Comparison of ENCODE assay signal across 26 cellular contexts in the genomic region with DNA sequence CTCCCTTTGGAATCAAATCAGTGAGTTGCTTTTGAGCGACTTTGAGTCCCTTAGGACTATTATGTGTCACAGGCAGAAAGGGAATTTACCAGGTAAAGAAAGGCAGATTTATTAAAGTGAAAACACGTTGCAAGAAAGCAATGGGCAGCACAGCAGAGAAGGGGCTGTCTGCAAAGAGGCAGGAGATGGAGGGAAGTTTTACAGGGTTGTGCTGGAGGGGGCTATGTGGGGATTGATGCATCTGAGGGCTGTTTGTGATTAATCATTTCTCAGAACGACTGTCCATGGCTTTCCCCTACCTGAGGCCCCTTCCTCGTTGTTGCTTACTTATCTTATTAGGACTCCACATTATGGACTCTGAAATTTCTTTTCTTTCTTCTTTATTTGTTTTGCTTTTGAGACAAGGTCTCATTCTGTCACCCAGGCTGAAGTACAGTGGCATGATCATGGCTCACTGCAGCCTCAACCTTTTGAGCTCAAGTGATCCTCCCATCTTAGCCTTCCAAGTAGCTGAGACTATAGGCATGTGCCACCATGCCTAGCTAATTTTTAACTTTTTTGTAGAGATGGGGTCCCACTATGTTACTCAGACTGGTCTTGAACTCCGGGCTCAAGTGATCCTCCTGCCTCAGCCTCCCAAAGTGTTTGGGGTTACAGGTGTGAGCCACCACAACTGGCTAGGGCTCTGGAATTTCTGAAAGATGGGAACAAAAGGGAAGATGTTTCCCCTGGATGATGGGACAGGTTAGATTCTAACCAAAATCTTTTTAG. TPM values are rescaled to one million over a fixed set of nuclear protein-coding genes. Genes with fewer than 3 reads are reported as not detected.
DNase-seq lines count a peak whose midpoint lies in the region; ATAC-seq, FAIRE-seq and TF ChIP-seq lines count a peak whose summit lies in the region.
"Had no signal": no experiment of that assay in that cellular context is flagged by ENCODE, and none has a peak within 500 bp of the region (broad histone marks: within the 10 kb centered on the region; RNA-seq: fewer than 3 reads in every experiment).

No MANE protein-coding gene starts in this region.

- 7% methylated on average over 5 of the region's 5 CpGs for WGBS in GM12878 (ENCODE audit: insufficient coverage, insufficient replicate concordance, low lambda C conversion rate, missing lambda C conversion rate)

- H3K36me3 Mint-ChIP-seq in activated CD4-positive, alpha-beta memory T cell treated with anti-CD3 and anti-CD28 coated beads for 36 hours = peaks cover under 1% of the 10 kb centered on the region
- H3K36me3 Mint-ChIP-seq in activated CD4-positive, alpha-beta memory T cell treated with anti-CD3 and anti-CD28 coated beads, Interleukin-2, amount 10 ng/mL, durations not matched to agents 7 days and 5 days (ENCODE audit: low read depth) = peaks cover 14% of the 10 kb centered on the region
- H3K36me3 Mint-ChIP-seq in CD4-positive, alpha-beta memory T cell = peaks cover 5 to 7% of the 10 kb centered on the region in 2 donors
- H3K36me3 Mint-ChIP-seq in stimulated activated memory B cell treated with anti-CD40 and anti-IgM and Interleukin-4, amounts not matched to agents 10 μg/mL and 1 μg/mL and 100 μg/mL, for 72 hours = peaks cover 15% of the 10 kb centered on the region
- H3K36me3 Mint-ChIP-seq: natural killer cell had no signal

- H3K9ac ChIP-seq in GM12878 (ENCODE audit: control insufficient read depth, insufficient read depth, low read length) = no peak overlapping the region

- no peaks in the 10 kb centered on the region for H3K9me3 Mint-ChIP-seq in activated CD4-positive, alpha-beta memory T cell treated with anti-CD3 and anti-CD28 coated beads for 36 hours
- H3K9me3 Mint-ChIP-seq in activated CD4-positive, alpha-beta memory T cell treated with anti-CD3 and anti-CD28 coated beads, Interleukin-2, amount 10 ng/mL, durations not matched to agents 7 days and 5 days = no peaks in the 10 kb centered on the region
- no peaks in the 10 kb centered on the region for H3K9me3 Mint-ChIP-seq in CD4-positive, alpha-beta memory T cell
- no peaks in the 10 kb centered on the region for H3K9me3 Mint-ChIP-seq in stimulated activated memory B cell treated with anti-CD40 and anti-IgM and Interleukin-4, amounts not matched to agents 10 μg/mL and 1 μg/mL and 100 μg/mL, for 72 hours
- H3K9me3 Mint-ChIP-seq: natural killer cell had no signal

- no peak overlapping the region for H3K27ac ChIP-seq in CD4-positive, alpha-beta memory T cell (ENCODE audit: low read depth, low read length)
- H3K27ac ChIP-seq in GM12878 (ENCODE audit: control insufficient read depth, insufficient read depth) = no peak overlapping the region
- H3K27ac ChIP-seq: A549, dorsolateral prefrontal cortex, esophagus squamous epithelium, foreskin keratinocyte, heart left ventricle had no signal

- TF ChIP-seq CTCF in GM12878 (IDR thresholded peaks at IDR 0.05 in 2 of 3, conservative IDR thresholded peaks at IDR 0.05 in 1 of 3; ENCODE audit: control insufficient read depth in 2 of 3, extremely low read depth in 1 of 3, insufficient read depth in 1 of 3, low read depth in 3 of 3, low read length in 3 of 3) = no peak

- H3K36me3 ChIP-seq in CD4-positive, alpha-beta memory T cell (ENCODE audit: insufficient read depth, low read length) = no peaks in the 10 kb centered on the region
- no peaks in the 10 kb centered on the region for H3K36me3 ChIP-seq in GM12878 (ENCODE audit: control insufficient read depth in 2 of 2, insufficient read depth in 2 of 2, low read length in 1 of 2)
- H3K36me3 ChIP-seq: esophagus squamous epithelium, heart left ventricle had no signal

- H3K9me3 ChIP-seq in CD4-positive, alpha-beta memory T cell (ENCODE audit: control insufficient read depth in 1 of 2, low read length in 2 of 2) = no peaks in the 10 kb centered on the region
- H3K9me3 ChIP-seq in GM12878 (replicated peaks; ENCODE audit: control insufficient read depth, insufficient read depth, low read length) = no peaks in the 10 kb centered on the region
- H3K9me3 ChIP-seq: A549, esophagus squamous epithelium, heart left ventricle had no signal

- H3K4me3 Mint-ChIP-seq in activated CD4-positive, alpha-beta memory T cell treated with anti-CD3 and anti-CD28 coated beads for 36 hours = no peak overlapping the region
- H3K4me3 Mint-ChIP-seq in activated CD4-positive, alpha-beta memory T cell treated with anti-CD3 and anti-CD28 coated beads, Interleukin-2, amount 10 ng/mL, durations not matched to agents 7 days and 5 days = no peak overlapping the region
- peak overlapping the region in 1 of 8 donors; percentile 38 for H3K4me3 Mint-ChIP-seq in CD4-positive, alpha-beta memory T cell
- no peak overlapping the region for H3K4me3 Mint-ChIP-seq in stimulated activated memory B cell treated with anti-CD40 and anti-IgM and Interleukin-4, amounts not matched to agents 10 μg/mL and 1 μg/mL and 100 μg/mL, for 72 hours
- H3K4me3 Mint-ChIP-seq: natural killer cell had no signal

- no peak overlapping the region for H3K4me3 ChIP-seq in CD4-positive, alpha-beta memory T cell (ENCODE audit: low read length in 2 of 2)
- H3K4me3 ChIP-seq in GM12878 = no peak overlapping the region
- H3K4me3 ChIP-seq: A549, dorsolateral prefrontal cortex, esophagus squamous epithelium, heart left ventricle had no signal

- RAD21 ChIA-PET in GM12878 (lab: Charles Lee; ENCODE audit: unreplicated experiment) = no interaction called here

- in situ Hi-C loops in GM12878 (cut with MboI) = no loop called here

- no TSS peak for BruUV-seq in GM12878 (replicated peaks; lab: Mats Ljungman, UMichigan)

- no peaks in the 10 kb centered on the region for H3K27me3 Mint-ChIP-seq in activated CD4-positive, alpha-beta memory T cell treated with anti-CD3 and anti-CD28 coated beads for 36 hours
- H3K27me3 Mint-ChIP-seq in activated CD4-positive, alpha-beta memory T cell treated with anti-CD3 and anti-CD28 coated beads, Interleukin-2, amount 10 ng/mL, durations not matched to agents 7 days and 5 days = no peaks in the 10 kb centered on the region
- no peaks in the 10 kb centered on the region for H3K27me3 Mint-ChIP-seq in CD4-positive, alpha-beta memory T cell
- H3K27me3 Mint-ChIP-seq in stimulated activated memory B cell treated with anti-CD40 and anti-IgM and Interleukin-4, amounts not matched to agents 10 μg/mL and 1 μg/mL and 100 μg/mL, for 72 hours = no peaks in the 10 kb centered on the region

- H4K20me1 ChIP-seq in GM12878 (ENCODE audit: control insufficient read depth, insufficient read depth) = no peaks in the 10 kb centered on the region

- POLR2A ChIA-PET in activated CD4-positive, alpha-beta memory T cell treated with anti-CD3 and anti-CD28 coated beads for 36 hours (lab: Charles Lee) = no interaction called here
- POLR2A ChIA-PET in activated CD4-positive, alpha-beta memory T cell treated with anti-CD3 and anti-CD28 coated beads, Interleukin-2, amount 10 ng/mL, durations not matched to agents 7 days and 5 days (lab: Charles Lee) = no interaction called here
- POLR2A ChIA-PET in CD4-positive, alpha-beta memory T cell (lab: Charles Lee; ENCODE audit: partially characterized antibody) = no interaction called here
- POLR2A ChIA-PET in GM12878 (lab: Charles Lee) = interaction anchor here (0.6 to 0.7 kb wide), 2 partner anchors 17 to 192 kb away, joined by 3 to 4 read pairs; no protein-coding TSS in a partner anchor

- intact Hi-C loops in activated CD4-positive, alpha-beta memory T cell treated with anti-CD3 and anti-CD28 coated beads for 36 hours (cut with micrococcal nuclease) = no loop called here
- intact Hi-C loops in CD4-positive, alpha-beta memory T cell (cut with micrococcal nuclease) = no loop called here
- intact Hi-C loops in GM12878 (cut with micrococcal nuclease; ENCODE audit: unreplicated experiment) = no loop called here

- TF ChIP-seq POLR2A in GM12878 (IDR thresholded peaks at IDR 0.05; ENCODE audit: low read depth, low read length) (no peak), GM18505 (IDR thresholded peaks at IDR 0.05; ENCODE audit: borderline replicate concordance, extremely low read depth, insufficient read depth, insufficient read length) (no peak)

- no peak for FAIRE-seq in GM12878 (lab: Jason Lieb, UNC)
- FAIRE-seq: A549, GM18507, urothelium cell line had no signal

- H3K4me1 ChIP-seq in CD4-positive, alpha-beta memory T cell (ENCODE audit: insufficient read depth, low read length) = peaks cover 42% of the 10 kb centered on the region
- H3K4me1 ChIP-seq in GM12878 (ENCODE audit: control insufficient read depth, insufficient read depth, low read length) = peaks cover 19% of the 10 kb centered on the region

- H2AFZ ChIP-seq in GM12878 (ENCODE audit: control insufficient read depth, low read depth, low read length) = no peak overlapping the region

- peaks cover 55% of the 10 kb centered on the region for H3K4me1 Mint-ChIP-seq in activated CD4-positive, alpha-beta memory T cell treated with anti-CD3 and anti-CD28 coated beads for 36 hours (ENCODE audit: low read depth)
- H3K4me1 Mint-ChIP-seq in activated CD4-positive, alpha-beta memory T cell treated with anti-CD3 and anti-CD28 coated beads, Interleukin-2, amount 10 ng/mL, durations not matched to agents 7 days and 5 days = peaks cover 38% of the 10 kb centered on the region
- H3K4me1 Mint-ChIP-seq in CD4-positive, alpha-beta memory T cell = peaks cover 40 to 79% (median 48%) of the 10 kb centered on the region in 4 donors
- H3K4me1 Mint-ChIP-seq in stimulated activated memory B cell treated with anti-CD40 and anti-IgM and Interleukin-4, amounts not matched to agents 10 μg/mL and 1 μg/mL and 100 μg/mL, for 72 hours = peaks cover 78% of the 10 kb centered on the region

- H3K79me2 ChIP-seq in GM12878 (ENCODE audit: control insufficient read depth, insufficient read depth, low read length) = peaks cover 29% of the 10 kb centered on the region

- no peak for TF ChIP-seq EP300 in GM12878 (IDR thresholded peaks at IDR 0.05; ENCODE audit: borderline replicate concordance in 1 of 2, control insufficient read depth in 1 of 2, low read depth in 2 of 2, low read length in 2 of 2)

- H3K4me2 ChIP-seq in GM12878 (ENCODE audit: control insufficient read depth, insufficient read depth) = no peak overlapping the region; the same call in 1 of the 2 replicates
- H3K4me2 ChIP-seq: A549 had no signal

- ATAC-seq in GM12878 = peak; percentile 20
- no peak for ATAC-seq in stimulated activated memory B cell treated with anti-CD40 and anti-IgM and Interleukin-4, amounts not matched to agents 10 μg/mL and 1 μg/mL and 100 μg/mL, for 72 hours
- ATAC-seq in GM18505 (IDR thresholded peaks at IDR 0.05; ENCODE audit: unreplicated experiment) = no peak
- ATAC-seq: A549, foreskin keratinocyte, natural killer cell had no signal

- CTCF ChIA-PET in activated CD4-positive, alpha-beta memory T cell treated with anti-CD3 and anti-CD28 coated beads for 36 hours (lab: Charles Lee) = no interaction called here
- CTCF ChIA-PET in activated CD4-positive, alpha-beta memory T cell treated with anti-CD3 and anti-CD28 coated beads, Interleukin-2, amount 10 ng/mL, durations not matched to agents 7 days and 5 days (lab: Charles Lee) = no interaction called here
- CTCF ChIA-PET in CD4-positive, alpha-beta memory T cell (lab: Charles Lee; ENCODE audit: partially characterized antibody) = interaction anchor here (0.8 to 2.6 kb wide), 2 partner anchors 13 to 56 kb away, joined by 4 to 8 read pairs; a partner anchor contains a TSS
- CTCF ChIA-PET in GM12878 (lab: Yijun Ruan, JAX) = interaction anchor here (1.0 to 4.7 kb wide), 2 partner anchors 13 to 371 kb away, joined by 3 to 23 read pairs; a partner anchor contains a TSS

- no peak for TF ChIP-seq RAD21 in GM12878 (IDR thresholded peaks at IDR 0.05; ENCODE audit: insufficient read depth, low read depth, low read length)

- no peak overlapping the region for H3K27ac Mint-ChIP-seq in activated CD4-positive, alpha-beta memory T cell treated with anti-CD3 and anti-CD28 coated beads for 36 hours
- no peak overlapping the region for H3K27ac Mint-ChIP-seq in activated CD4-positive, alpha-beta memory T cell treated with anti-CD3 and anti-CD28 coated beads, Interleukin-2, amount 10 ng/mL, durations not matched to agents 7 days and 5 days
- peak overlapping the region in 4 of 7 donors; percentile 32 to 60 (median 44) for H3K27ac Mint-ChIP-seq in CD4-positive, alpha-beta memory T cell
- peak overlapping the region; percentile 32 for H3K27ac Mint-ChIP-seq in stimulated activated memory B cell treated with anti-CD40 and anti-IgM and Interleukin-4, amounts not matched to agents 10 μg/mL and 1 μg/mL and 100 μg/mL, for 72 hours

- SMC1A ChIA-PET in GM12878 (lab: Charles Lee; ENCODE audit: uncharacterized antibody, unreplicated experiment) = interaction anchor here (0.9 kb wide), 1 partner anchor 13 kb away, joined by 3 read pairs; a partner anchor contains a TSS

- peak; percentile 25 for DNase-seq in activated CD4-positive, alpha-beta memory T cell treated with anti-CD3 and anti-CD28 coated beads for 36 hours
- no peak for DNase-seq in activated CD4-positive, alpha-beta memory T cell treated with anti-CD3 and anti-CD28 coated beads, Interleukin-2, amount 10 ng/mL, durations not matched to agents 7 days and 5 days
- no peak for DNase-seq in CD4-positive, alpha-beta memory T cell
- DNase-seq in GM12878 (ENCODE audit: low read depth, low spot score) (no peak), SW480 (ENCODE audit: low spot score) (no peak), C1 segment of cervical spinal cord (lab: John Stamatoyannopoulos, UW) (no peak)
- DNase-seq: activated CD4-positive, alpha-beta T cell treated with anti-CD3 and anti-CD28 coated beads, Interleukin-2, amount 50 U/mL, for 4 hours; DMS 273 treated with DMSO at 0.1 percent for 48 hours; dorsolateral prefrontal cortex; esophagus squamous epithelium; foreskin keratinocyte; GOT3; heart left ventricle; KBM-7; midbrain; natural killer cell; NCI-H1092 treated with DMSO at 0.1 percent for 48 hours; NCI-H187; NCI-H2171; stimulated activated CD4-positive, alpha-beta T cell treated with anti-CD3 and anti-CD28 coated beads, Interleukin-4, amount 100 ng/mL, for 24 hours; T-helper 9 cell had no signal

- no peaks in the 10 kb centered on the region for H3K27me3 ChIP-seq in CD4-positive, alpha-beta memory T cell (ENCODE audit: insufficient read depth, low read length)
- no peaks in the 10 kb centered on the region for H3K27me3 ChIP-seq in GM12878 (replicated peaks in 1 of 2; ENCODE audit: control insufficient read depth in 2 of 2, insufficient read depth in 2 of 2, low read length in 1 of 2)
- H3K27me3 ChIP-seq: dorsolateral prefrontal cortex, esophagus squamous epithelium, foreskin keratinocyte, heart left ventricle had no signal

RNA-seq across cellular contexts. Expression of a gene that starts 5.5 kb away (rescaled TPM):
- total RNA-seq in activated CD4-positive, alpha-beta memory T cell treated with anti-CD3 and anti-CD28 coated beads for 36 hours = 10 to 100 TPM; 35.8 to 39.5 TPM
- 10 to 100 TPM; 59.4 to 61.6 TPM for total RNA-seq in activated CD4-positive, alpha-beta memory T cell treated with anti-CD3 and anti-CD28 coated beads, Interleukin-2, amount 10 ng/mL, durations not matched to agents 7 days and 5 days
- total RNA-seq in CD4-positive, alpha-beta memory T cell = 10 to 100 TPM; 76.3 to 77.0 TPM
- polyA plus RNA-seq in CD4-positive, alpha-beta memory T cell = 10 to 100 TPM; 27.8 to 49.4 TPM
- 58.8 and 64.9 TPM in 2 replicates for total RNA-seq in GM12878 (2013; cell fraction: nucleolus; rRNA removed)
- 22.5 and 27.3 TPM in 2 replicates for total RNA-seq in GM12878 (2014; rRNA removed)
- 16.9 and 20.3 TPM in 2 replicates for total RNA-seq in GM12878 (2014; rRNA removed; fragmentation: Illumina TruSeq; extraction: Trizol)
- 40.4 and 47.0 TPM in 2 replicates for total RNA-seq in GM12878 (2021)
- polyA plus RNA-seq in GM12878 (2011; ENCODE audit: low read depth) = 9.8 TPM
- 5.0 and 8.6 TPM in 2 replicates for polyA plus RNA-seq in GM12878 (2011; rRNA removed)
- polyA plus RNA-seq in GM12878 (2011; cell fraction: cytosol; rRNA removed) = 9.9 and 15.0 TPM in 2 replicates
- 29.9 and 49.2 TPM in 2 replicates for polyA plus RNA-seq in GM12878 (2011; cell fraction: nucleus; rRNA removed)
- 17.6 and 19.3 TPM in 2 replicates for polyA plus RNA-seq in GM12878 (2012)
- 27.4 and 33.7 TPM in 2 replicates for polyA plus RNA-seq in GM12878 (2014; fragmentation: Illumina TruSeq; extraction: Trizol)
- polyA plus RNA-seq in GM12878 (2014; fragmentation: Nextera tagmentation; extraction: Ambion mirVana) = 1 to 10 TPM; 2.8 to 2.9 TPM
- 18.5 and 21.6 TPM in 2 replicates for polyA plus RNA-seq in GM12878 (2014; rRNA removed)
- polyA plus RNA-seq in GM12878 (2016; fragmentation: Nextera tagmentation; extraction: Ambion mirVana) = 10 to 100 TPM; 29.8 to 31.4 TPM
- polyA minus RNA-seq in GM12878 (2011; rRNA and poly(A)+ RNA removed) = 11.6 and 15.1 TPM in 2 replicates
- 5.6 and 9.3 TPM in 2 replicates for polyA minus RNA-seq in GM12878 (2011; cell fraction: cytosol; rRNA and poly(A)+ RNA removed)
- 10.3 and 26.2 TPM in 2 replicates for polyA minus RNA-seq in GM12878 (2011; cell fraction: nucleus; rRNA and poly(A)+ RNA removed)

RNA-seq across cellular contexts. Expression of a gene that starts 12.9 kb away (rescaled TPM):
- 10 to 100 TPM; 92.4 to 95.2 TPM for total RNA-seq in activated CD4-positive, alpha-beta memory T cell treated with anti-CD3 and anti-CD28 coated beads for 36 hours
- total RNA-seq in activated CD4-positive, alpha-beta memory T cell treated with anti-CD3 and anti-CD28 coated beads, Interleukin-2, amount 10 ng/mL, durations not matched to agents 7 days and 5 days = 10 to 100 TPM; 60.6 to 62.5 TPM
- 10 to 100 TPM; 41.0 to 49.9 TPM for total RNA-seq in CD4-positive, alpha-beta memory T cell
- 10 to 100 TPM; 28.0 to 54.4 TPM for polyA plus RNA-seq in CD4-positive, alpha-beta memory T cell
- 31.1 and 34.0 TPM in 2 replicates for total RNA-seq in GM12878 (2013; cell fraction: nucleolus; rRNA removed)
- total RNA-seq in GM12878 (2014; rRNA removed) (55.6 and 64.0 TPM in 2 replicates), GM12878 (2014; rRNA removed; fragmentation: Illumina TruSeq; extraction: Trizol) (67.0 and 68.6 TPM in 2 replicates), GM12878 (2021) (93.1 and 97.9 TPM in 2 replicates)
- 49.2 TPM for polyA plus RNA-seq in GM12878 (2011; ENCODE audit: low read depth)
- polyA plus RNA-seq in GM12878 (2011; rRNA removed) (86.4 and 112 TPM in 2 replicates), GM12878 (2014; fragmentation: Illumina TruSeq; extraction: Trizol) (51.1 and 87.9 TPM in 2 replicates), GM12878 (2014; fragmentation: Nextera tagmentation; extraction: Ambion mirVana) (10 to 100 TPM; 31.1 to 44.0 TPM), GM12878 (2014; rRNA removed) (117 and 121 TPM in 2 replicates), GM12878 (2016; fragmentation: Nextera tagmentation; extraction: Ambion mirVana) (10 to 100 TPM; 76.9 to 79.1 TPM)
- 167 and 168 TPM in 2 replicates for polyA plus RNA-seq in GM12878 (2011; cell fraction: cytosol; rRNA removed)
- 89.6 and 97.2 TPM in 2 replicates for polyA plus RNA-seq in GM12878 (2011; cell fraction: nucleus; rRNA removed)
- 101 and 107 TPM in 2 replicates for polyA plus RNA-seq in GM12878 (2012)
- polyA minus RNA-seq in GM12878 (2011; rRNA and poly(A)+ RNA removed) = 86.5 and 139 TPM in 2 replicates
- 47.7 and 51.3 TPM in 2 replicates for polyA minus RNA-seq in GM12878 (2011; cell fraction: cytosol; rRNA and poly(A)+ RNA removed)
- polyA minus RNA-seq in GM12878 (2011; cell fraction: nucleus; rRNA and poly(A)+ RNA removed) = 32.5 and 54.4 TPM in 2 replicates

RNA-seq across cellular contexts. Expression of a gene that starts 41.3 kb away (rescaled TPM):
- 10 to 100 TPM; 14.9 to 18.2 TPM for total RNA-seq in activated CD4-positive, alpha-beta memory T cell treated with anti-CD3 and anti-CD28 coated beads for 36 hours
- 10 to 100 TPM; 31.2 to 35.6 TPM for total RNA-seq in activated CD4-positive, alpha-beta memory T cell treated with anti-CD3 and anti-CD28 coated beads, Interleukin-2, amount 10 ng/mL, durations not matched to agents 7 days and 5 days
- 1 to 10 TPM; 4.8 to 5.9 TPM for total RNA-seq in CD4-positive, alpha-beta memory T cell
- 1 to 10 TPM; 5.5 to 8.6 TPM for polyA plus RNA-seq in CD4-positive, alpha-beta memory T cell
- 2.5 and 2.7 TPM in 2 replicates for total RNA-seq in GM12878 (2013; cell fraction: nucleolus; rRNA removed)
- total RNA-seq in GM12878 (2014; rRNA removed) = 24.6 and 26.4 TPM in 2 replicates
- total RNA-seq in GM12878 (2014; rRNA removed; fragmentation: Illumina TruSeq; extraction: Trizol) = 27.6 and 33.4 TPM in 2 replicates
- total RNA-seq in GM12878 (2021) = 24.0 and 25.0 TPM in 2 replicates
- polyA plus RNA-seq in GM12878 (2011; ENCODE audit: low read depth) = 15.3 TPM
- 29.0 and 34.1 TPM in 2 replicates for polyA plus RNA-seq in GM12878 (2011; rRNA removed)
- polyA plus RNA-seq in GM12878 (2011; cell fraction: cytosol; rRNA removed) = 32.2 and 35.7 TPM in 2 replicates
- polyA plus RNA-seq in GM12878 (2011; cell fraction: nucleus; rRNA removed) = 10.9 and 14.9 TPM in 2 replicates
- 14.0 and 15.3 TPM in 2 replicates for polyA plus RNA-seq in GM12878 (2012)
- polyA plus RNA-seq in GM12878 (2014; fragmentation: Illumina TruSeq; extraction: Trizol) = 25.5 and 35.9 TPM in 2 replicates
- polyA plus RNA-seq in GM12878 (2014; fragmentation: Nextera tagmentation; extraction: Ambion mirVana) = 10 to 100 TPM; 35.2 to 40.0 TPM
- 25.0 and 26.0 TPM in 2 replicates for polyA plus RNA-seq in GM12878 (2014; rRNA removed)
- polyA plus RNA-seq in GM12878 (2016; fragmentation: Nextera tagmentation; extraction: Ambion mirVana) = 10 to 100 TPM; 82.4 to 84.9 TPM
- polyA minus RNA-seq in GM12878 (2011; rRNA and poly(A)+ RNA removed) = 15.7 and 18.5 TPM in 2 replicates
- polyA minus RNA-seq in GM12878 (2011; cell fraction: cytosol; rRNA and poly(A)+ RNA removed) = 7.1 and 9.1 TPM in 2 replicates
- 2.4 and 2.7 TPM in 2 replicates for polyA minus RNA-seq in GM12878 (2011; cell fraction: nucleus; rRNA and poly(A)+ RNA removed)

Comparison
In these comparisons a context has a peak if more than half of its experiments do, and no peak if none do; other contexts are left out.
1. H3K27ac Mint-ChIP-seq: peak in CD4-positive, alpha-beta memory T cell (4 of 7) and stimulated activated memory B cell treated with anti-CD40 and anti-IgM and Interleukin-4, amounts not matched to agents 10 μg/mL and 1 μg/mL and 100 μg/mL, for 72 hours (single experiment); none in activated CD4-positive, alpha-beta memory T cell treated with anti-CD3 and anti-CD28 coated beads for 36 hours (single experiment) and activated CD4-positive, alpha-beta memory T cell treated with anti-CD3 and anti-CD28 coated beads, Interleukin-2, amount 10 ng/mL, durations not matched to agents 7 days and 5 days (single experiment).
2. CTCF ChIA-PET loops: an anchor here in CD4-positive, alpha-beta memory T cell (0.8 to 2.6 kb wide) and GM12878 (1.0 to 4.7 kb wide); none called in activated CD4-positive, alpha-beta memory T cell treated with anti-CD3 and anti-CD28 coated beads for 36 hours and activated CD4-positive, alpha-beta memory T cell treated with anti-CD3 and anti-CD28 coated beads, Interleukin-2, amount 10 ng/mL, durations not matched to agents 7 days and 5 days.